ENCODE assay signal across 15 cellular contexts in genomic region chr2:211468881-211469280, GRCh38.
A peak's percentile ranks its signal among the peaks of the same experiment; 100 is the strongest.
DNase-seq lines count a peak whose midpoint lies in the region.
"Had no signal": no experiment of that assay in that cellular context is flagged by ENCODE, and none has a peak within 500 bp of the region (broad histone marks: within the 10 kb centered on the region; RNA-seq: fewer than 3 reads in every experiment).

No MANE protein-coding gene starts in this region.

- DNase-seq in NCI-H748 (lab: John Stamatoyannopoulos, UW; ENCODE audit: unreplicated experiment), result peak; percentile 4
- no peak for DNase-seq in NCI-H748 treated with DMSO at 0.1 percent for 48 hours (lab: John Stamatoyannopoulos, UW)
- peak; percentile 43 to 70 for DNase-seq in SJCRH30
- DNase-seq in iPS-NIHi7 (ENCODE audit: extremely low spot score), result peak; percentile 23
- DNase-seq in retina, result peak; percentile 31
- DNase-seq in NCI-H510A (lab: John Stamatoyannopoulos, UW), result no peak
- DNase-seq in stimulated activated CD4-positive, alpha-beta T cell treated with anti-CD3 and anti-CD28 coated beads, Interleukin-4, amount 100 ng/mL, for 24 hours, result no peak
- DNase-seq in NCI-H774 (lab: John Stamatoyannopoulos, UW), result no peak
- DNase-seq: Kasumi-1; NCI-H1417 treated with DMSO at 0.1 percent for 48 hours; NCI-H2081 treated with DMSO at 0.1 percent for 48 hours; NCI-H446; NK-92 treated with Interleukin-12 subunit alpha and Interleukin-12 subunit beta, amount 100 ng/mL, for 24 hours had no signal

- no peaks in the 10 kb centered on the region for H3K9me3 ChIP-seq in SJCRH30 (replicated peaks)

- no peaks in the 10 kb centered on the region for H3K36me3 ChIP-seq in SJCRH30

- no peak overlapping the region for H3K4me3 ChIP-seq in SJCRH30

- no peak overlapping the region for H3K27ac ChIP-seq in SJCRH30
- H3K27ac ChIP-seq: C4-2B, RWPE1 had no signal

- H3K4me1 ChIP-seq in SJCRH30, result peaks cover 8% of the 10 kb centered on the region; the same call in 1 of the 2 replicates

- no peaks in the 10 kb centered on the region for H3K27me3 ChIP-seq in SJCRH30

Comparison
In these comparisons a context has a peak if more than half of its experiments do, and no peak if none do; other contexts are left out.
1. DNase-seq: peak in NCI-H748 (single experiment), SJCRH30 (2 of 2), iPS-NIHi7 (single experiment) and retina (single experiment); none in NCI-H748 treated with DMSO at 0.1 percent for 48 hours (single experiment), NCI-H510A (single experiment), stimulated activated CD4-positive, alpha-beta T cell treated with anti-CD3 and anti-CD28 coated beads, Interleukin-4, amount 100 ng/mL, for 24 hours (single experiment) and NCI-H774 (single experiment).